Comparison of ENCODE assay signal across 20 cellular contexts in the genomic region with DNA sequence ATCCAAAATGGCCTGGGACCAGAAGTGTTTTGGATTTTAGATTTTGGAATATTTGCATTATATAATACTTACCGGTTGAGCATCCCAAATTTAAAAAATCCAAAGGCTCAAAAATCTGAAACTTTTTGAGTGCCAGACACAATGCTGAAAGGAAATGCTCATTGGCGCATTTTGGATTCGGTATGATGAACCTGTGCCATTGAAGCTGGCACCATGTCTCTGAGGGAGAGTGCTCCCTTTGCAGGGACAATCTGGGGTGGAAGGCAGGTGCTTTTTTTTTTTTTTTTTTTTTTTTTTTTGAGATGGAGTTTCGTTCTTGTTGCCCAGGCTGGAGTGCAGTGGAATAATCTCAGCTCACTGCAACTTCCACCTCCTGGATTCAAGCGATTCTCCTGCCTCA. TPM values are rescaled to one million over a fixed set of nuclear protein-coding genes. Genes with fewer than 3 reads are reported as not detected.
DNase-seq lines count a peak whose midpoint lies in the region; ATAC-seq and TF ChIP-seq lines count a peak whose summit lies in the region.
"Had no signal": no experiment of that assay in that cellular context is flagged by ENCODE, and none has a peak within 500 bp of the region (broad histone marks: within the 10 kb centered on the region; RNA-seq: fewer than 3 reads in every experiment).

No MANE protein-coding gene starts in this region.

- peaks cover 76 to 91% (median 81%) of the 10 kb centered on the region in 3 donors for H3K4me1 ChIP-seq in skeletal muscle tissue (ENCODE audit: control insufficient read depth in 3 of 3, insufficient read depth in 3 of 3, low read length in 3 of 3)
- H3K4me1 ChIP-seq: HAP-1 had no signal

- H3K9me3 Mint-ChIP-seq in nephron: no peaks in the 10 kb centered on the region
- H3K9me3 Mint-ChIP-seq: CD4-positive, CD25-positive, alpha-beta regulatory T cell; IgD-negative memory B cell had no signal

- H3K4me3 Mint-ChIP-seq in nephron: no peak overlapping the region
- H3K4me3 Mint-ChIP-seq: CD4-positive, CD25-positive, alpha-beta regulatory T cell; CD8-positive, alpha-beta memory T cell; IgD-negative memory B cell had no signal

- no peak for DNase-seq in SK-N-MC (ENCODE audit: low read depth, low spot score)
- DNase-seq in cerebellum (ENCODE audit: low spot score): peak; percentile 62
- DNase-seq in cortex of kidney (lab: John Stamatoyannopoulos, UW): no peak
- DNase-seq in SIG-M5 (lab: John Stamatoyannopoulos, UW): no peak
- DNase-seq: ACHN; BE2C; CD4-positive, CD25-positive, alpha-beta regulatory T cell; CD8-positive, alpha-beta memory T cell; COR-L47; DMS 273 treated with DMSO at 0.1 percent for 48 hours; DMS53; DND-41; EL; GM23248 had no signal

- H3K9ac ChIP-seq in SK-N-MC (ENCODE audit: insufficient read length) (no peak overlapping the region), skeletal muscle tissue (ENCODE audit: low read depth in 1 of 3, low read length in 3 of 3) (no peak overlapping the region)
- H3K9ac ChIP-seq: GM23248 had no signal

- no peak for TF ChIP-seq CTCF in nephron (IDR thresholded peaks at IDR 0.05; ENCODE audit: unreplicated experiment in 3 of 3)

- no peak overlapping the region for H3K4me3 ChIP-seq in SK-N-MC
- no peak overlapping the region for H3K4me3 ChIP-seq in skeletal muscle tissue (ENCODE audit: low read length in 3 of 3)
- H3K4me3 ChIP-seq: GM23248, HAP-1 had no signal

- H3K27me3 Mint-ChIP-seq in nephron (ENCODE audit: low read depth): peaks cover 4% of the 10 kb centered on the region

- no peaks in the 10 kb centered on the region for H3K27me3 ChIP-seq in skeletal muscle tissue (ENCODE audit: control insufficient read depth in 3 of 3, insufficient read depth in 3 of 3, low read length in 3 of 3)
- H3K27me3 ChIP-seq: BE2C had no signal

- H3K36me3 Mint-ChIP-seq in nephron (ENCODE audit: low read depth): peaks cover 15% of the 10 kb centered on the region
- H3K36me3 Mint-ChIP-seq: CD4-positive, CD25-positive, alpha-beta regulatory T cell; CD8-positive, alpha-beta memory T cell; IgD-negative memory B cell had no signal

- H3K9me3 ChIP-seq in SK-N-MC (ENCODE audit: low read depth, low read length): no peaks in the 10 kb centered on the region
- no peaks in the 10 kb centered on the region for H3K9me3 ChIP-seq in skeletal muscle tissue (ENCODE audit: control insufficient read depth in 3 of 3, low read length in 3 of 3)
- H3K9me3 ChIP-seq: BE2C, HAP-1 had no signal

- H3K36me3 ChIP-seq in SK-N-MC (ENCODE audit: insufficient read depth, low read length) (no peaks in the 10 kb centered on the region), skeletal muscle tissue (ENCODE audit: control insufficient read depth in 3 of 3, insufficient read depth in 3 of 3, low read length in 3 of 3) (peaks cover 0 to 7% (median 6%) of the 10 kb centered on the region in 3 donors)
- H3K36me3 ChIP-seq: BE2C, HAP-1 had no signal

- no peak for ATAC-seq in HG03175 (IDR thresholded peaks at IDR 0.05; ENCODE audit: unreplicated experiment)

- H3K27ac Mint-ChIP-seq in nephron: peak overlapping the region; percentile 59 to 97 (median 61)

- H3K27ac ChIP-seq in SK-N-MC (0 out of 2 replicates have a peak overlapping the region, but pooled peaks have one; percentile 36), skeletal muscle tissue (ENCODE audit: low read depth, low read length) (peak overlapping the region; percentile 86)
- H3K27ac ChIP-seq: GM23248 had no signal

- peaks cover 75% of the 10 kb centered on the region for H3K4me1 Mint-ChIP-seq in nephron
- H3K4me1 Mint-ChIP-seq: CD4-positive, CD25-positive, alpha-beta regulatory T cell; CD8-positive, alpha-beta memory T cell had no signal

RNA-seq across cellular contexts. Expression of a gene that starts 17.7 kb away (rescaled TPM):
- 5.6 TPM for total RNA-seq in cerebellum
- 74.1 TPM for total RNA-seq in skeletal muscle tissue
- total RNA-seq: CD4-positive, CD25-positive, alpha-beta regulatory T cell; CD8-positive, alpha-beta memory T cell; GM23248 had no signal

RNA-seq across cellular contexts. Expression of a gene that starts 39.4 kb away (rescaled TPM):
- total RNA-seq in cerebellum (0.27 TPM), skeletal muscle tissue (0.52 TPM)
- total RNA-seq: CD4-positive, CD25-positive, alpha-beta regulatory T cell; CD8-positive, alpha-beta memory T cell; GM23248; H4 had no signal

RNA-seq across cellular contexts. Expression of a gene that starts 41.7 kb away (rescaled TPM):
- total RNA-seq in cerebellum: not detected
- total RNA-seq in skeletal muscle tissue: not detected
- total RNA-seq: CD4-positive, CD25-positive, alpha-beta regulatory T cell; CD8-positive, alpha-beta memory T cell; GM23248; H4 had no signal

RNA-seq across cellular contexts. Expression of a gene that starts 46.9 kb away (rescaled TPM):
- total RNA-seq in cerebellum (26.0 TPM), skeletal muscle tissue (30.3 TPM)

Comparison
In these comparisons a context has a peak if more than half of its experiments do, and no peak if none do; other contexts are left out.
1. RNA of a gene that starts 17.7 kb away (total RNA-seq): 74.1 TPM in skeletal muscle tissue (single experiment); 5.6 TPM in cerebellum (single experiment); every median in the first group is over 10 times any median in the second.